In genomic region chr7:3415730-3416366, GRCh38 we compare ENCODE assay signal across 18 cellular contexts.
DNase-seq lines count a peak whose midpoint lies in the region; ATAC-seq and TF ChIP-seq lines count a peak whose summit lies in the region.
"Had no signal": no experiment of that assay in that cellular context is flagged by ENCODE, and none has a peak within 500 bp of the region (broad histone marks: within the 10 kb centered on the region; RNA-seq: fewer than 3 reads in every experiment).

No MANE protein-coding gene starts in this region.

- H3K4me1 ChIP-seq in mucosa of descending colon (ENCODE audit: low read depth) (no peaks in the 10 kb centered on the region), left ventricle myocardium inferior (peaks cover 8% of the 10 kb centered on the region)
- H3K4me1 ChIP-seq: neural progenitor cell, prostate gland had no signal

- peak; percentile 77 for ATAC-seq in mucosa of descending colon
- ATAC-seq: activated CD8-positive, alpha-beta T cell treated with anti-CD3 and anti-CD28 coated beads, Interleukin-2, amount 10 ng/mL, durations not matched to agents 7 days and 5 days had no signal

- H3K27me3 ChIP-seq in WERI-Rb-1 (ENCODE audit: insufficient read depth, low read depth, severe bottlenecking) (no peaks in the 10 kb centered on the region), left ventricle myocardium inferior (ENCODE audit: low read depth) (peaks cover 4% of the 10 kb centered on the region), dorsolateral prefrontal cortex (peaks cover 0 to 8% (median 0%) of the 10 kb centered on the region in 45 donors)
- H3K27me3 ChIP-seq: neural progenitor cell had no signal

- no peaks in the 10 kb centered on the region for H3K9me3 ChIP-seq in WERI-Rb-1 (ENCODE audit: severe bottlenecking)
- no peaks in the 10 kb centered on the region for H3K9me3 ChIP-seq in mucosa of descending colon
- no peaks in the 10 kb centered on the region for H3K9me3 ChIP-seq in left ventricle myocardium inferior (replicated peaks)
- H3K9me3 ChIP-seq: prostate gland had no signal

- H3K27ac ChIP-seq in WERI-Rb-1 (peak overlapping the region; percentile 41), left ventricle myocardium inferior (replicated peaks) (no peak overlapping the region), dorsolateral prefrontal cortex (no peak overlapping the region)
- H3K27ac ChIP-seq: neural progenitor cell, prostate gland had no signal

- intact Hi-C loops in mucosa of descending colon (cut with DNase I, micrococcal nuclease) = no loop called here
- intact Hi-C loops in left ventricle myocardium inferior (cut with micrococcal nuclease) = no loop called here
- intact Hi-C loops in dorsolateral prefrontal cortex (cut with DNase I) = no loop called here

- TF ChIP-seq CTCF in WERI-Rb-1 (IDR thresholded peaks at IDR 0.05; ENCODE audit: low read depth, low read length) (no peak), mucosa of descending colon (IDR thresholded peaks at IDR 0.05) (no peak), left ventricle myocardium inferior (IDR thresholded peaks at IDR 0.05; ENCODE audit: borderline replicate concordance) (no peak), dorsolateral prefrontal cortex (IDR thresholded peaks at IDR 0.05 in 54 of 56, conservative IDR thresholded peaks at IDR 0.05 in 2 of 56; ENCODE audit: low read depth in 1 of 56, partially characterized antibody in 56 of 56) (no peak)

- H3K36me3 ChIP-seq in WERI-Rb-1 (no peaks in the 10 kb centered on the region), mucosa of descending colon (ENCODE audit: low read depth) (no peaks in the 10 kb centered on the region), left ventricle myocardium inferior (no peaks in the 10 kb centered on the region)
- H3K36me3 ChIP-seq: neural progenitor cell, prostate gland had no signal

- H3K4me3 ChIP-seq in WERI-Rb-1 (ENCODE audit: low read depth, low read length) (no peak overlapping the region), mucosa of descending colon (no peak overlapping the region), left ventricle myocardium inferior (no peak overlapping the region), dorsolateral prefrontal cortex (no peak overlapping the region)
- H3K4me3 ChIP-seq: neural progenitor cell, prostate gland had no signal

- DNase-seq in NCI-H524 (lab: John Stamatoyannopoulos, UW) = peak; percentile 30 to 51
- DNase-seq in NCI-H524 treated with DMSO at 0.1 percent for 48 hours (lab: John Stamatoyannopoulos, UW) = no peak
- peak; percentile 29 for DNase-seq in NCI-H2081 treated with DMSO at 0.1 percent for 48 hours (lab: John Stamatoyannopoulos, UW)
- DNase-seq in WERI-Rb-1 = no peak
- no peak for DNase-seq in mucosa of descending colon
- no peak for DNase-seq in left ventricle myocardium inferior
- no peak for DNase-seq in dorsolateral prefrontal cortex
- no peak for DNase-seq in stimulated activated CD4-positive, alpha-beta T cell treated with anti-CD3 and anti-CD28 coated beads, Interleukin-1b, Interleukin-23, amount 100 ng/mL, for 48 hours
- DNase-seq: activated CD4-positive, CD25-positive, alpha-beta regulatory T cell treated with anti-CD3 and anti-CD28 coated beads, Interleukin-2, amount 50 U/mL, for 72 hours; activated CD8-positive, alpha-beta T cell treated with anti-CD3 and anti-CD28 coated beads, Interleukin-2, amount 10 ng/mL, durations not matched to agents 7 days and 5 days; activated T-cell treated with anti-CD3 and anti-CD28 coated beads, Interleukin-2, amount 50 U/mL, for 1 hour; immature natural killer cell; Kasumi-1; NCI-H1048; NCI-H345; substantia nigra had no signal

Comparison
In these comparisons a context has a peak if more than half of its experiments do, and no peak if none do; other contexts are left out.
1. DNase-seq: peak in NCI-H524 (2 of 2) and NCI-H2081 treated with DMSO at 0.1 percent for 48 hours (single experiment); none in NCI-H524 treated with DMSO at 0.1 percent for 48 hours (single experiment), WERI-Rb-1 (single experiment), mucosa of descending colon (0 of 3), left ventricle myocardium inferior (single experiment), dorsolateral prefrontal cortex (0 of 10) and stimulated activated CD4-positive, alpha-beta T cell treated with anti-CD3 and anti-CD28 coated beads, Interleukin-1b, Interleukin-23, amount 100 ng/mL, for 48 hours (single experiment).